In genomic region chr10:31129880-31130405, GRCh38 we compare ENCODE assay signal across 10 cellular contexts.
"Had no signal": no experiment of that assay in that cellular context is flagged by ENCODE, and none has a peak within 500 bp of the region (broad histone marks: within the 10 kb centered on the region; RNA-seq: fewer than 3 reads in every experiment).

No MANE protein-coding gene starts in this region.

- H3K27me3 ChIP-seq: pancreas had no signal

- H3K9me3 Mint-ChIP-seq: activated naive CD4-positive, alpha-beta T cell treated with anti-CD3 and anti-CD28 coated beads, Interleukin-2, amount 10 ng/mL, durations not matched to agents 7 days and 5 days; activated T-helper 2 cell treated with anti-CD3 and anti-CD28 coated beads, Interferon-gamma antibody, Interleukin-2, Interleukin-4, amounts not matched to agents 10 μg/mL and 5 μg/mL and 100 μg/mL, durations not matched to agents 14 hours and 24 hours and 36 hours; effector memory CD8-positive, alpha-beta T cell; neural crest cell; stimulated activated memory B cell treated with anti-CD40 and anti-IgM and Interleukin-4, amounts not matched to agents 10 μg/mL and 1 μg/mL and 100 μg/mL, for 72 hours had no signal

- H3K4me3 ChIP-seq: pancreas, smooth muscle cell had no signal

- ATAC-seq: effector memory CD8-positive, alpha-beta T cell; pancreas; stimulated activated memory B cell treated with anti-CD40 and anti-IgM and Interleukin-4, amounts not matched to agents 10 μg/mL and 1 μg/mL and 100 μg/mL, for 72 hours had no signal

- DNase-seq: activated CD4-positive, alpha-beta T cell treated with anti-CD3 and anti-CD28 coated beads for 48 hours; activated naive CD4-positive, alpha-beta T cell treated with anti-CD3 and anti-CD28 coated beads, Interleukin-2, amount 10 ng/mL, durations not matched to agents 7 days and 5 days; activated T-cell treated with anti-CD3 and anti-CD28 coated beads for 4 hours; central memory CD4-positive, alpha-beta T cell; effector memory CD8-positive, alpha-beta T cell; pancreas had no signal

- H3K27ac ChIP-seq: pancreas had no signal

- H3K27me3 Mint-ChIP-seq: activated naive CD4-positive, alpha-beta T cell treated with anti-CD3 and anti-CD28 coated beads, Interleukin-2, amount 10 ng/mL, durations not matched to agents 7 days and 5 days; effector memory CD8-positive, alpha-beta T cell; stimulated activated memory B cell treated with anti-CD40 and anti-IgM and Interleukin-4, amounts not matched to agents 10 μg/mL and 1 μg/mL and 100 μg/mL, for 72 hours had no signal

- H3K4me3 Mint-ChIP-seq: activated naive CD4-positive, alpha-beta T cell treated with anti-CD3 and anti-CD28 coated beads, Interleukin-2, amount 10 ng/mL, durations not matched to agents 7 days and 5 days; effector memory CD8-positive, alpha-beta T cell; neural crest cell; stimulated activated memory B cell treated with anti-CD40 and anti-IgM and Interleukin-4, amounts not matched to agents 10 μg/mL and 1 μg/mL and 100 μg/mL, for 72 hours had no signal

- H3K9me3 ChIP-seq: pancreas had no signal

- H3K36me3 Mint-ChIP-seq: activated naive CD4-positive, alpha-beta T cell treated with anti-CD3 and anti-CD28 coated beads, Interleukin-2, amount 10 ng/mL, durations not matched to agents 7 days and 5 days; stimulated activated memory B cell treated with anti-CD40 and anti-IgM and Interleukin-4, amounts not matched to agents 10 μg/mL and 1 μg/mL and 100 μg/mL, for 72 hours had no signal

- H3K36me3 ChIP-seq: pancreas had no signal

- H3K27ac Mint-ChIP-seq: activated naive CD4-positive, alpha-beta T cell treated with anti-CD3 and anti-CD28 coated beads, Interleukin-2, amount 10 ng/mL, durations not matched to agents 7 days and 5 days; activated T-helper 2 cell treated with anti-CD3 and anti-CD28 coated beads, Interferon-gamma antibody, Interleukin-2, Interleukin-4, amounts not matched to agents 10 μg/mL and 5 μg/mL and 100 μg/mL, durations not matched to agents 14 hours and 24 hours and 36 hours; effector memory CD8-positive, alpha-beta T cell; stimulated activated memory B cell treated with anti-CD40 and anti-IgM and Interleukin-4, amounts not matched to agents 10 μg/mL and 1 μg/mL and 100 μg/mL, for 72 hours had no signal
